10 cellular contexts compared by ENCODE assay signal in genomic region chr18:78242796-78243195, GRCh38.
"Had no signal": no experiment of that assay in that cellular context is flagged by ENCODE, and none has a peak within 500 bp of the region (broad histone marks: within the 10 kb centered on the region; RNA-seq: fewer than 3 reads in every experiment).

No MANE protein-coding gene starts in this region.

- H3K4me1 ChIP-seq: colonic mucosa, SJSA1 had no signal

- ATAC-seq: activated CD8-positive, alpha-beta memory T cell treated with anti-CD3 and anti-CD28 coated beads, Interleukin-2, amount 10 ng/mL, durations not matched to agents 7 days and 5 days had no signal

- H3K27ac ChIP-seq: colonic mucosa, SJSA1, stomach had no signal

- H3K9me3 ChIP-seq: colonic mucosa had no signal

- H3K27me3 ChIP-seq: colonic mucosa, SJSA1 had no signal

- H3K36me3 ChIP-seq: colonic mucosa, SJSA1, stomach had no signal

- H3K4me3 ChIP-seq: colonic mucosa, SJSA1, stomach had no signal

- DNase-seq: activated CD4-positive, alpha-beta T cell treated with anti-CD3 and anti-CD28 coated beads, Interleukin-2, amount 50 U/mL, for 48 hours; activated CD4-positive, CD25-positive, alpha-beta regulatory T cell treated with anti-CD3 and anti-CD28 coated beads, Interleukin-2, amount 50 U/mL, for 72 hours; activated CD8-positive, alpha-beta memory T cell treated with anti-CD3 and anti-CD28 coated beads, Interleukin-2, amount 10 ng/mL, durations not matched to agents 7 days and 5 days; activated effector memory CD4-positive, alpha-beta T cell treated with Interleukin-2 at 50 U/mL for 16 hours; activated T-cell treated with anti-CD3 and anti-CD28 coated beads, Interleukin-2, amount 50 U/mL, for 24 hours; effector CD4-positive, alpha-beta T cell; stomach; SW 1271 had no signal
